In genomic region chr10:44020322-44021111, GRCh38 we compare ENCODE assay signal across 12 cellular contexts.
DNase-seq lines count a peak whose midpoint lies in the region; ATAC-seq and TF ChIP-seq lines count a peak whose summit lies in the region.
"Had no signal": no experiment of that assay in that cellular context is flagged by ENCODE, and none has a peak within 500 bp of the region (broad histone marks: within the 10 kb centered on the region; RNA-seq: fewer than 3 reads in every experiment).

No MANE protein-coding gene starts in this region.

- DNase-seq in body of pancreas (peak; percentile 78 to 87 (median 85)), skeletal muscle cell (ENCODE audit: low read depth) (peak; percentile 56), NCI-H1694 (lab: John Stamatoyannopoulos, UW) (no peak), KG1 (lab: John Stamatoyannopoulos, UW) (no peak), HCEC 1CT (no peak), AG08395 (ENCODE audit: low spot score) (no peak)
- DNase-seq: activated CD8-positive, alpha-beta memory T cell treated with anti-CD3 and anti-CD28 coated beads for 24 hours; Karpas-422; stimulated activated CD4-positive, alpha-beta T cell treated with anti-CD3 and anti-CD28 coated beads, Interleukin-2, amount 100 ng/mL, for 24 hours; T-helper 2 cell had no signal

- ATAC-seq in GM19025 (IDR thresholded peaks at IDR 0.05; ENCODE audit: low read depth, unreplicated experiment) (peak; percentile 57), HG02678 (IDR thresholded peaks at IDR 0.05; ENCODE audit: unreplicated experiment) (peak; percentile 78), body of pancreas (peak; percentile 93)

- H3K4me3 ChIP-seq in body of pancreas (no peak overlapping the region), skeletal muscle cell (ENCODE audit: low read depth, low read length) (no peak overlapping the region)

- H3K4me1 ChIP-seq in body of pancreas = peaks cover 52% of the 10 kb centered on the region

- TF ChIP-seq CTCF in body of pancreas (IDR thresholded peaks at IDR 0.05) = peak in 4 of 7 experiments; percentile 14 to 38 (median 32)

- intact Hi-C loops in body of pancreas (cut with DNase I) = no loop called here

- H3K9me3 ChIP-seq in body of pancreas = no peaks in the 10 kb centered on the region

- no peaks in the 10 kb centered on the region for H3K27me3 ChIP-seq in body of pancreas

- TF ChIP-seq POLR2A in body of pancreas (IDR thresholded peaks at IDR 0.05) = peak in 1 of 3 donors; percentile 39

- peak overlapping the region; percentile 72 to 79 (median 77) for H3K27ac ChIP-seq in body of pancreas

- H3K36me3 ChIP-seq in body of pancreas (replicated peaks in 1 of 2; ENCODE audit: insufficient read depth in 1 of 2, low read depth in 2 of 2) = no peaks in the 10 kb centered on the region

- 16 to 37% methylated on average over 4 to 5 of the region's 5 CpGs for WGBS in body of pancreas, 2 donors

Comparison
In these comparisons a context has a peak if more than half of its experiments do, and no peak if none do; other contexts are left out.
1. DNase-seq: peak in body of pancreas (4 of 4) and skeletal muscle cell (single experiment); none in NCI-H1694 (single experiment), KG1 (single experiment), HCEC 1CT (single experiment) and AG08395 (single experiment).
2. Peak in every context shown above with its lines, with median percentiles within 50 percentile points of each other: ATAC-seq.